ENCODE assay signal across 21 cellular contexts in the genomic region with DNA sequence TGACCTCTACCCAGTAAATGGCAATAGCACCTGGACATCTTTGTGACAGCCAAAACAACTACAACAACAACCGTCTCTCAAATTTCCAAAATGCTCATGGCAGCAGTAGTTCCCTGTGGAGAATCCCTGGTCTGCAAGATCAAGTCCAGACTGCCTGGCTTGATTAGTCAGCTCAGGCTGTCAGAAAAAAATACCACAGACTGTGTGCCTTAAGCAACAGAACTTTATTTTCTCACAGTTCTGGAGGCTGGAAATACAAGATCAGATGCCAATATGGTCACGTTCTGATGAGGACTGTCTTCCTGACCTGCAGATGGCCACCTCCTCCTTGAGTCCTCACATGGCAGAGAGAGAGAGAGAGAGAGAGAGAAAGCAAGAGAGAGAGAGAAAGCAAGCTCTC. TPM values are rescaled to one million over a fixed set of nuclear protein-coding genes. Genes with fewer than 3 reads are reported as not detected.
DNase-seq lines count a peak whose midpoint lies in the region; ATAC-seq and TF ChIP-seq lines count a peak whose summit lies in the region.
"Had no signal": no experiment of that assay in that cellular context is flagged by ENCODE, and none has a peak within 500 bp of the region (broad histone marks: within the 10 kb centered on the region; RNA-seq: fewer than 3 reads in every experiment).

No MANE protein-coding gene starts in this region.

- no peaks in the 10 kb centered on the region for H3K4me1 ChIP-seq in IMR-90 (ENCODE audit: control insufficient read depth, insufficient read depth, low read length)
- H3K4me1 ChIP-seq in hepatocyte (ENCODE audit: insufficient read depth), result peaks cover 21% of the 10 kb centered on the region
- H3K4me1 ChIP-seq: spleen had no signal

- H3K14ac ChIP-seq in IMR-90 (replicated peaks; ENCODE audit: low read depth, low read length), result no peak overlapping the region

- H3K4me3 Mint-ChIP-seq in chondrocyte (ENCODE audit: unreplicated experiment) (no peak overlapping the region), CD14-positive monocyte (no peak overlapping the region)
- no peak overlapping the region for H3K4me3 Mint-ChIP-seq in effector memory CD8-positive, alpha-beta T cell
- H3K4me3 Mint-ChIP-seq: activated CD4-positive, alpha-beta memory T cell treated with anti-CD3 and anti-CD28 coated beads, Interleukin-2, amount 10 ng/mL, durations not matched to agents 7 days and 5 days; activated naive CD4-positive, alpha-beta T cell treated with anti-CD3 and anti-CD28 coated beads, Interleukin-2, amount 50 U/mL, for 24 hours; activated T-cell treated with anti-CD3 and anti-CD28 coated beads, Interleukin-2, amount 50 U/mL, for 4 hours had no signal

- H3K9me3 Mint-ChIP-seq in chondrocyte (ENCODE audit: low read depth) (no peaks in the 10 kb centered on the region), CD14-positive monocyte (peaks cover 0 to 11% (median 3%) of the 10 kb centered on the region in 7 donors)
- H3K9me3 Mint-ChIP-seq in effector memory CD8-positive, alpha-beta T cell, result no peaks in the 10 kb centered on the region
- H3K9me3 Mint-ChIP-seq: activated CD4-positive, alpha-beta memory T cell treated with anti-CD3 and anti-CD28 coated beads, Interleukin-2, amount 10 ng/mL, durations not matched to agents 7 days and 5 days; activated naive CD4-positive, alpha-beta T cell treated with anti-CD3 and anti-CD28 coated beads, Interleukin-2, amount 50 U/mL, for 24 hours; activated T-cell treated with anti-CD3 and anti-CD28 coated beads, Interleukin-2, amount 50 U/mL, for 4 hours had no signal

- WGBS in IMR-90 (ENCODE audit: extremely low coverage in 2 of 2, insufficient read length in 1 of 2), 2 experiments, result 60% methylated on average over 1 of the region's 2 CpGs; no CpG with 5 or more reads in 1 of the 2 experiments
- WGBS in hepatocyte (ENCODE audit: low lambda C conversion rate, missing lambda C conversion rate), result 72% methylated on average over 2 of the region's 2 CpGs

- TF ChIP-seq CTCF in BJ (IDR thresholded peaks at IDR 0.05; ENCODE audit: insufficient read depth, low read depth, low read length) (no peak), IMR-90 (conservative IDR thresholded peaks at IDR 0.05; ENCODE audit: low read depth, low read length) (no peak), chondrocyte (IDR thresholded peaks at IDR 0.05) (no peak), CD14-positive monocyte (IDR thresholded peaks at IDR 0.05) (no peak), hepatocyte (IDR thresholded peaks at IDR 0.05; ENCODE audit: poor library complexity) (no peak)

- H3K27me3 Mint-ChIP-seq in chondrocyte (ENCODE audit: low read depth) (no peaks in the 10 kb centered on the region), CD14-positive monocyte (ENCODE audit: low read depth in 3 of 3) (no peaks in the 10 kb centered on the region)
- H3K27me3 Mint-ChIP-seq in effector memory CD8-positive, alpha-beta T cell, result peaks cover 10 to 30% of the 10 kb centered on the region in 2 donors

- H2AK5ac ChIP-seq in IMR-90 (ENCODE audit: low read depth, low read length), result 0 out of 2 replicates have a peak overlapping the region, but pooled peaks have one; percentile 23

- peaks cover 23% of the 10 kb centered on the region for H3K4me1 Mint-ChIP-seq in chondrocyte (ENCODE audit: low read depth)
- peaks cover 1 to 3% of the 10 kb centered on the region in 2 donors for H3K4me1 Mint-ChIP-seq in effector memory CD8-positive, alpha-beta T cell (ENCODE audit: low read depth in 2 of 2)
- H3K4me1 Mint-ChIP-seq in CD14-positive monocyte, result no peaks in the 10 kb centered on the region
- H3K4me1 Mint-ChIP-seq: activated CD4-positive, alpha-beta memory T cell treated with anti-CD3 and anti-CD28 coated beads, Interleukin-2, amount 10 ng/mL, durations not matched to agents 7 days and 5 days; activated naive CD4-positive, alpha-beta T cell treated with anti-CD3 and anti-CD28 coated beads, Interleukin-2, amount 50 U/mL, for 24 hours had no signal

- H3K4me3 ChIP-seq in BJ (ENCODE audit: low read depth, low read length) (no peak overlapping the region), IMR-90 (ENCODE audit: insufficient read depth, low read depth, low read length) (no peak overlapping the region), hepatocyte (no peak overlapping the region)
- H3K4me3 ChIP-seq: cardiac muscle cell, spleen had no signal

- no peak overlapping the region for H2BK15ac ChIP-seq in IMR-90 (ENCODE audit: low read depth, low read length)

- no peak overlapping the region for H3K9ac ChIP-seq in IMR-90 (ENCODE audit: low read depth, low read length)

- H3K27ac Mint-ChIP-seq in chondrocyte (ENCODE audit: unreplicated experiment), result peak overlapping the region; percentile 89
- H3K27ac Mint-ChIP-seq in effector memory CD8-positive, alpha-beta T cell, result no peak overlapping the region
- no peak overlapping the region for H3K27ac Mint-ChIP-seq in CD14-positive monocyte
- H3K27ac Mint-ChIP-seq: activated CD4-positive, alpha-beta memory T cell treated with anti-CD3 and anti-CD28 coated beads, Interleukin-2, amount 10 ng/mL, durations not matched to agents 7 days and 5 days; activated naive CD4-positive, alpha-beta T cell treated with anti-CD3 and anti-CD28 coated beads, Interleukin-2, amount 50 U/mL, for 24 hours had no signal

- TF ChIP-seq POLR2A in IMR-90 (IDR thresholded peaks at IDR 0.05; ENCODE audit: low read depth, low read length), result no peak

- H2AFZ ChIP-seq in IMR-90 (replicated peaks; ENCODE audit: low read length, poor library complexity), result no peak overlapping the region
- H2AFZ ChIP-seq in hepatocyte, result no peak overlapping the region

- CTCF ChIA-PET in BJ (lab: Yijun Ruan, JAX), result interaction anchor here (0.6 to 0.8 kb wide), 2 partner anchors 203 to 214 kb away, joined by 3 read pairs; no protein-coding TSS in a partner anchor
- CTCF ChIA-PET in IMR-90 (lab: Yijun Ruan, JAX), result no interaction called here

- intact Hi-C loops in IMR-90 (cut with micrococcal nuclease) (no loop called here), CD14-positive monocyte (cut with micrococcal nuclease) (no loop called here)

- H3K9me3 ChIP-seq in IMR-90 (ENCODE audit: control insufficient read depth, insufficient read depth, low read length) (no peaks in the 10 kb centered on the region), hepatocyte (ENCODE audit: low read depth) (no peaks in the 10 kb centered on the region)
- H3K9me3 ChIP-seq: spleen had no signal

- H3K4me2 ChIP-seq in IMR-90 (ENCODE audit: low read depth, low read length) (no peak overlapping the region), hepatocyte (no peak overlapping the region)

- no peak overlapping the region for H4K8ac ChIP-seq in IMR-90 (ENCODE audit: low read depth in 2 of 2, low read length in 2 of 2)

- H3K36me3 ChIP-seq in BJ (ENCODE audit: control insufficient read depth, insufficient read depth, low read length), result no peaks in the 10 kb centered on the region
- H3K36me3 ChIP-seq in IMR-90 (ENCODE audit: control insufficient read depth, insufficient read depth, low read length), result no peaks in the 10 kb centered on the region
- no peaks in the 10 kb centered on the region for H3K36me3 ChIP-seq in hepatocyte (replicated peaks; ENCODE audit: insufficient read depth, low read depth)
- H3K36me3 ChIP-seq: cardiac muscle cell, spleen, WERI-Rb-1 had no signal

- no peak overlapping the region for H2BK5ac ChIP-seq in IMR-90 (ENCODE audit: low read depth, low read length, poor library complexity, severe bottlenecking)

- no peak overlapping the region for H3K18ac ChIP-seq in IMR-90 (ENCODE audit: low read depth, low read length)

- no peaks in the 10 kb centered on the region for H4K20me1 ChIP-seq in IMR-90 (ENCODE audit: insufficient read depth, low read length)
- no peaks in the 10 kb centered on the region for H4K20me1 ChIP-seq in hepatocyte (ENCODE audit: insufficient read depth, poor library complexity, severe bottlenecking)

- POLR2A ChIA-PET in BJ (lab: Charles Lee), result no interaction called here
- POLR2A ChIA-PET in IMR-90 (lab: Charles Lee; ENCODE audit: unreplicated experiment), result no interaction called here

- H3K27ac ChIP-seq in IMR-90 (ENCODE audit: insufficient read depth, low read length) (no peak overlapping the region), hepatocyte (no peak overlapping the region)
- H3K27ac ChIP-seq: cardiac muscle cell, spleen, WERI-Rb-1 had no signal

- no peak overlapping the region for H2AK9ac ChIP-seq in IMR-90 (replicated peaks; ENCODE audit: low read depth, low read length, poor library complexity)

- peak; percentile 8 for DNase-seq in BJ (ENCODE audit: low read depth)
- DNase-seq in IMR-90, result peak; percentile 50
- no peak for DNase-seq in chondrocyte (ENCODE audit: low spot score)
- peak; percentile 60 for DNase-seq in myocyte (ENCODE audit: low read depth)
- no peak for DNase-seq in effector memory CD8-positive, alpha-beta T cell
- no peak for DNase-seq in CD14-positive monocyte (ENCODE audit: low spot score)
- DNase-seq in hepatocyte (ENCODE audit: low spot score), result no peak
- DNase-seq: activated CD4-positive, alpha-beta memory T cell treated with anti-CD3 and anti-CD28 coated beads, Interleukin-2, amount 10 ng/mL, durations not matched to agents 7 days and 5 days; activated T-cell treated with anti-CD3 and anti-CD28 coated beads, Interleukin-2, amount 50 U/mL, for 4 hours; AML-193; Calu3; GF-D8; NCI-H146; NCI-H2227 treated with DMSO at 0.1 percent for 48 hours; spleen; T-helper 1 cell; WERI-Rb-1 had no signal

- dilution Hi-C loops in IMR-90 (cut with HindIII; ENCODE audit: low sequenced_read_pairs, unreplicated experiment), result no loop called here

- peak; percentile 59 for ATAC-seq in IMR-90 (ENCODE audit: low read depth)
- ATAC-seq in GM18511 (IDR thresholded peaks at IDR 0.05; ENCODE audit: unreplicated experiment), result no peak
- no peak for ATAC-seq in effector memory CD8-positive, alpha-beta T cell (replicated peaks)
- ATAC-seq: activated T-cell treated with anti-CD3 and anti-CD28 coated beads, Interleukin-2, amount 50 U/mL, for 4 hours; left lobe of liver had no signal

- H3K4ac ChIP-seq in IMR-90 (ENCODE audit: low read depth, low read length), result no peak overlapping the region

- in situ Hi-C loops in IMR-90 (cut with MboI; ENCODE audit: low sequenced_read_pairs), result loop anchor here (10.0 kb wide), 1 partner anchor 313 kb away; no protein-coding TSS in a partner anchor

- H3K9me1 ChIP-seq in IMR-90 (ENCODE audit: insufficient read depth, low read length), result no peaks in the 10 kb centered on the region

- H3K23ac ChIP-seq in IMR-90 (ENCODE audit: low read depth, low read length), result no peak overlapping the region

- H3K79me2 ChIP-seq in hepatocyte, result no peaks in the 10 kb centered on the region

- H3K27me3 ChIP-seq in BJ (ENCODE audit: control insufficient read depth, insufficient read depth, low read length) (no peaks in the 10 kb centered on the region), IMR-90 (ENCODE audit: control insufficient read depth, insufficient read depth, low read length) (no peaks in the 10 kb centered on the region), hepatocyte (no peaks in the 10 kb centered on the region)
- H3K27me3 ChIP-seq: cardiac muscle cell had no signal

- H4K5ac ChIP-seq in IMR-90 (ENCODE audit: low read depth, low read length), result no peak overlapping the region

- no peaks in the 10 kb centered on the region for H3K79me1 ChIP-seq in IMR-90 (ENCODE audit: low read depth in 1 of 2, low read length in 2 of 2)

- H3K36me3 Mint-ChIP-seq in chondrocyte (ENCODE audit: low read depth) (no peaks in the 10 kb centered on the region), CD14-positive monocyte (no peaks in the 10 kb centered on the region)
- no peaks in the 10 kb centered on the region for H3K36me3 Mint-ChIP-seq in effector memory CD8-positive, alpha-beta T cell (ENCODE audit: insufficient read depth)
- H3K36me3 Mint-ChIP-seq: activated naive CD4-positive, alpha-beta T cell treated with anti-CD3 and anti-CD28 coated beads, Interleukin-2, amount 50 U/mL, for 24 hours had no signal

- H2BK20ac ChIP-seq in IMR-90 (ENCODE audit: low read depth, low read length), result no peak overlapping the region

- no peaks in the 10 kb centered on the region for H3K9me2 ChIP-seq in hepatocyte (replicated peaks; ENCODE audit: insufficient read depth)

- H3K56ac ChIP-seq in IMR-90 (ENCODE audit: extremely low read depth, insufficient read depth, low read length), result no peak overlapping the region

- no peak overlapping the region for H2BK120ac ChIP-seq in IMR-90 (ENCODE audit: low read depth, low read length)

- H4K91ac ChIP-seq in IMR-90 (ENCODE audit: insufficient read depth, low read depth, low read length), result no peak overlapping the region

- TF ChIP-seq RAD21 in IMR-90 (IDR thresholded peaks at IDR 0.05; ENCODE audit: low read length), result no peak

- BruUV-seq in IMR-90 (replicated peaks; lab: Mats Ljungman, UMichigan), result no TSS peak

RNA-seq across cellular contexts. Expression of gene MOCS2, which starts 52.3 kb away (rescaled TPM):
- 22.2 and 46.4 TPM in 2 replicates for polyA plus RNA-seq in BJ (2011; rRNA removed)
- 6.1 and 7.0 TPM in 2 replicates for polyA minus RNA-seq in BJ (2011; rRNA and poly(A)+ RNA removed)
- 36.4 and 62.5 TPM in 2 replicates for total RNA-seq in IMR-90 (2012; rRNA removed)
- 32.8 and 40.0 TPM in 2 replicates for polyA plus RNA-seq in IMR-90 (2012; rRNA removed)
- polyA plus RNA-seq in IMR-90 (2012; cell fraction: cytosol; rRNA removed), result 4.7 and 5.5 TPM in 2 replicates
- polyA plus RNA-seq in IMR-90 (2012; cell fraction: nucleus; rRNA removed; ENCODE audit: low replicate concordance), result 1.2 and 13.8 TPM in 2 replicates
- total RNA-seq in chondrocyte, result 33.1 to 41.6 TPM (median 34.1 TPM) in 3 replicates
- 107 and 122 TPM in 2 replicates for total RNA-seq in myocyte
- polyA plus RNA-seq in myocyte (2012), result 76.2 TPM
- 10 to 100 TPM; 18.4 to 20.5 TPM for polyA plus RNA-seq in CD14-positive monocyte
- 54.9 and 59.9 TPM in 2 replicates for total RNA-seq in hepatocyte
- 43.1 and 45.8 TPM in 2 replicates for polyA plus RNA-seq in hepatocyte

Comparison
In these comparisons a context has a peak if more than half of its experiments do, and no peak if none do; other contexts are left out.
1. DNase-seq: peak in BJ (single experiment), IMR-90 (single experiment) and myocyte (single experiment); none in chondrocyte (single experiment), effector memory CD8-positive, alpha-beta T cell (0 of 3), CD14-positive monocyte (single experiment) and hepatocyte (single experiment).